ENCODE assay signal across 16 cellular contexts in genomic region chr9:116574027-116574679, GRCh38.
DNase-seq lines count a peak whose midpoint lies in the region; ATAC-seq, FAIRE-seq and TF ChIP-seq lines count a peak whose summit lies in the region.
"Had no signal": no experiment of that assay in that cellular context is flagged by ENCODE, and none has a peak within 500 bp of the region (broad histone marks: within the 10 kb centered on the region; RNA-seq: fewer than 3 reads in every experiment).

No MANE protein-coding gene starts in this region.

- H3K4me1 ChIP-seq in adipocyte (ENCODE audit: control insufficient read depth, insufficient read depth, low read length), result peaks cover 24% of the 10 kb centered on the region
- H3K4me1 ChIP-seq in keratinocyte (ENCODE audit: control insufficient read depth, extremely low read depth, insufficient read depth, low read length), result peaks cover 8% of the 10 kb centered on the region
- H3K4me1 ChIP-seq: parathyroid adenoma had no signal

- H3K9me3 ChIP-seq in adipocyte (ENCODE audit: control insufficient read depth, low read length) (no peaks in the 10 kb centered on the region), keratinocyte (ENCODE audit: control insufficient read depth, low read depth, low read length) (no peaks in the 10 kb centered on the region)
- H3K9me3 ChIP-seq: thoracic aorta had no signal

- TF ChIP-seq CTCF in 22Rv1 (IDR thresholded peaks at IDR 0.05) (no peak), LNCaP clone FGC (IDR thresholded peaks at IDR 0.05; ENCODE audit: control insufficient read depth, extremely low read depth, insufficient read depth) (no peak), keratinocyte (optimal IDR thresholded peaks at IDR 0.05 in 1 of 3, IDR thresholded peaks at IDR 0.05 in 1 of 3, conservative IDR thresholded peaks at IDR 0.05 in 1 of 3; ENCODE audit: extremely low read depth in 1 of 3, insufficient read depth in 2 of 3, low read length in 3 of 3) (no peak)

- peak overlapping the region; percentile 28 for H2AFZ ChIP-seq in keratinocyte (ENCODE audit: control insufficient read depth, low read length)
- H2AFZ ChIP-seq: parathyroid adenoma had no signal

- DNase-seq in LNCaP clone FGC (ENCODE audit: low read depth), result peak; percentile 52
- peak; percentile 63 for DNase-seq in adipocyte (ENCODE audit: low read depth)
- no peak for DNase-seq in keratinocyte (ENCODE audit: low read depth, low spot score)
- DNase-seq in NCI-H446 treated with DMSO at 0.1 percent for 48 hours (lab: John Stamatoyannopoulos, UW), result no peak
- DNase-seq in NCI-H524 treated with DMSO at 0.1 percent for 48 hours (lab: John Stamatoyannopoulos, UW), result no peak
- no peak for DNase-seq in T1000 (lab: John Stamatoyannopoulos, UW)
- DNase-seq: activated CD4-positive, alpha-beta T cell treated with anti-CD3 and anti-CD28 coated beads for 48 hours; activated T-cell treated with anti-CD3 and anti-CD28 coated beads, Interleukin-2, amount 50 U/mL, for 4 hours; NCI-H524; T-helper 2 cell had no signal

- FAIRE-seq in keratinocyte (lab: Jason Lieb, UNC), result no peak
- FAIRE-seq: D721Med had no signal

- no peak for ATAC-seq in HG02588 (IDR thresholded peaks at IDR 0.05; ENCODE audit: unreplicated experiment)
- ATAC-seq: activated T-cell treated with anti-CD3 and anti-CD28 coated beads, Interleukin-2, amount 50 U/mL, for 4 hours had no signal

- dilution Hi-C loops in keratinocyte (cut with MboI; ENCODE audit: extremely low pct_ligation_motif_present, low sequenced_read_pairs), result no loop called here

- H3K27me3 ChIP-seq in adipocyte (replicated peaks; ENCODE audit: control insufficient read depth, insufficient read depth, low read length) (no peaks in the 10 kb centered on the region), keratinocyte (ENCODE audit: control insufficient read depth, extremely low read depth, insufficient read depth, low read length) (no peaks in the 10 kb centered on the region)

- no peaks in the 10 kb centered on the region for H3K79me2 ChIP-seq in keratinocyte (ENCODE audit: control insufficient read depth, insufficient read depth, low read length)
- H3K79me2 ChIP-seq: parathyroid adenoma had no signal

- H3K9ac ChIP-seq in adipocyte (ENCODE audit: low read length) (no peak overlapping the region), keratinocyte (ENCODE audit: control insufficient read depth, extremely low read depth, insufficient read depth, low read length) (no peak overlapping the region)
- H3K9ac ChIP-seq: parathyroid adenoma had no signal

- H3K4me3 ChIP-seq in LNCaP clone FGC (ENCODE audit: low read depth, low read length) (no peak overlapping the region), adipocyte (ENCODE audit: low read length) (no peak overlapping the region), keratinocyte (ENCODE audit: control insufficient read depth in 2 of 3, extremely low read depth in 1 of 3, insufficient read depth in 2 of 3, low read depth in 1 of 3, low read length in 3 of 3) (no peak overlapping the region)
- H3K4me3 ChIP-seq: thoracic aorta had no signal

- H3K27ac ChIP-seq in 22Rv1, result peak overlapping the region; percentile 76
- no peak overlapping the region for H3K27ac ChIP-seq in keratinocyte (ENCODE audit: control insufficient read depth, insufficient read depth, low read length)
- H3K27ac ChIP-seq: parathyroid adenoma, RWPE1, thoracic aorta had no signal

- no peaks in the 10 kb centered on the region for H3K9me1 ChIP-seq in keratinocyte (ENCODE audit: control insufficient read depth, extremely low read depth, insufficient read depth, low read length)

- no peak overlapping the region for H3K4me2 ChIP-seq in keratinocyte (ENCODE audit: control insufficient read depth, extremely low read depth, insufficient read depth, low read depth, low read length)

- no peaks in the 10 kb centered on the region for H3K36me3 ChIP-seq in adipocyte (ENCODE audit: control insufficient read depth, insufficient read depth, low read length, severe bottlenecking)
- no peaks in the 10 kb centered on the region for H3K36me3 ChIP-seq in keratinocyte (ENCODE audit: control insufficient read depth in 2 of 2, extremely low read depth in 1 of 2, insufficient read depth in 2 of 2, low read length in 2 of 2)
- H3K36me3 ChIP-seq: thoracic aorta had no signal

- H4K20me1 ChIP-seq in keratinocyte (ENCODE audit: control insufficient read depth, extremely low read depth, insufficient read depth, low read length), result no peaks in the 10 kb centered on the region

Comparison
In these comparisons a context has a peak if more than half of its experiments do, and no peak if none do; other contexts are left out.
1. DNase-seq: peak in LNCaP clone FGC (single experiment) and adipocyte (single experiment); none in keratinocyte (single experiment), NCI-H446 treated with DMSO at 0.1 percent for 48 hours (single experiment), NCI-H524 treated with DMSO at 0.1 percent for 48 hours (single experiment) and T1000 (single experiment).